17 cellular contexts compared by ENCODE assay signal in the genomic region with DNA sequence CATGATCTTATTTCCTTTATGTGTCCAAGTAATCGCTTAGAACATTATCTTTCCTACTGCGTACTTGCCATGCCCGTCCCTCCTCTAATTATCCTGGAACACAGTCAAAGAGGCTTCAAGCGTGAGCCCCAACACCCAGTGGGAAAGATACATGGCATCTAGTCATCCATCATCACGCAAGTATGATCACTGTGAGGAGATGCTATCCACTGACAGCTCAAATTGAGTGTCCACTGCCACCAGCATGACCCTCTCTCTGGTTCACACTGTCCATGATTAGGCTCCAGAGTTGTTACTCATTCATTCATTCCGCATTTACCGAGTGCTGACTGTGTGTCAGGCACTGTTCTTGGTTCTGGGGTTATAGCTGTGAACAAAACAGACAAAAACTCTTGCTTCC.
A peak's percentile ranks its signal among the peaks of the same experiment; 100 is the strongest.
DNase-seq lines count a peak whose midpoint lies in the region; ATAC-seq and TF ChIP-seq lines count a peak whose summit lies in the region.
"Had no signal": no experiment of that assay in that cellular context is flagged by ENCODE, and none has a peak within 500 bp of the region (broad histone marks: within the 10 kb centered on the region; RNA-seq: fewer than 3 reads in every experiment).

No MANE protein-coding gene starts in this region.

- H3K4me1 ChIP-seq in heart right ventricle (peaks cover 8 to 63% (median 45%) of the 10 kb centered on the region in 9 donors), vagina (peaks cover 41% of the 10 kb centered on the region)
- H3K4me1 ChIP-seq: Caco-2, SJCRH30 had no signal

- peak overlapping the region in 2 of 3 experiments; percentile 52 to 64 for H3K27ac Mint-ChIP-seq in nephron
- H3K27ac Mint-ChIP-seq: CD4-positive, alpha-beta T cell had no signal

- 86 to 92% methylated on average over 7 of the region's 7 CpGs for WGBS in heart right ventricle, 2 donors

- ATAC-seq in heart right ventricle = no peak
- ATAC-seq in Right ventricle myocardium inferior = no peak
- no peak for ATAC-seq in HG02642 (IDR thresholded peaks at IDR 0.05; ENCODE audit: poor library complexity, unreplicated experiment)
- ATAC-seq: A549 had no signal

- DNase-seq in heart right ventricle (no peak), Right ventricle myocardium inferior (ENCODE audit: missing footprints) (no peak), coronary artery (ENCODE audit: low spot score) (peak; percentile 43), vagina (ENCODE audit: extremely low spot score in 2 of 2) (peak in 1 of 2 donors; percentile 52), NCI-H1930 (lab: John Stamatoyannopoulos, UW) (no peak)
- DNase-seq: Caco-2; CD4-positive, alpha-beta T cell; GF-D8; NCI-H1436; NCI-H2029; NCI-H345; NCI-H524 treated with DMSO at 0.1 percent for 48 hours; RPMI8226; SJCRH30 had no signal

- TF ChIP-seq POLR2A in vagina (IDR thresholded peaks at IDR 0.05) = no peak

- intact Hi-C loops in heart right ventricle (cut with DNase I) = no loop called here
- intact Hi-C loops in Right ventricle myocardium inferior (cut with DNase I) = loop anchor here (2.0 kb wide), 1 partner anchor 25 kb away; no protein-coding TSS in a partner anchor
- intact Hi-C loops in vagina (cut with DNase I) = no loop called here

- no peaks in the 10 kb centered on the region for H3K36me3 ChIP-seq in heart right ventricle
- no peaks in the 10 kb centered on the region for H3K36me3 ChIP-seq in vagina
- H3K36me3 ChIP-seq: SJCRH30 had no signal

- H3K27ac ChIP-seq in heart right ventricle (peak overlapping the region; percentile 29 to 88 (median 73)), coronary artery (no peak overlapping the region), vagina (peak overlapping the region; percentile 85)
- H3K27ac ChIP-seq: A549, SJCRH30 had no signal

- H3K27me3 ChIP-seq in heart right ventricle = no peaks in the 10 kb centered on the region
- H3K27me3 ChIP-seq in vagina = no peaks in the 10 kb centered on the region

- H3K36me3 Mint-ChIP-seq in nephron (ENCODE audit: low read depth) = no peaks in the 10 kb centered on the region

- no peaks in the 10 kb centered on the region for H3K9me3 Mint-ChIP-seq in nephron
- H3K9me3 Mint-ChIP-seq: CD4-positive, alpha-beta T cell had no signal

- H3K27me3 Mint-ChIP-seq in nephron (ENCODE audit: low read depth) = peaks cover under 1% of the 10 kb centered on the region

- TF ChIP-seq CTCF in heart right ventricle (IDR thresholded peaks at IDR 0.05) = no peak
- no peak for TF ChIP-seq CTCF in coronary artery (IDR thresholded peaks at IDR 0.05)
- TF ChIP-seq CTCF in nephron (IDR thresholded peaks at IDR 0.05; ENCODE audit: unreplicated experiment in 3 of 3) = no peak
- TF ChIP-seq CTCF in vagina (IDR thresholded peaks at IDR 0.05) = no peak

- no peak overlapping the region for H3K4me3 Mint-ChIP-seq in nephron
- H3K4me3 Mint-ChIP-seq: CD4-positive, alpha-beta T cell had no signal

- H3K4me1 Mint-ChIP-seq in nephron = peaks cover 31% of the 10 kb centered on the region

- H3K9me3 ChIP-seq in heart right ventricle (no peaks in the 10 kb centered on the region), vagina (no peaks in the 10 kb centered on the region)
- H3K9me3 ChIP-seq: A549, Caco-2, SJCRH30 had no signal

- no peak overlapping the region for H3K4me3 ChIP-seq in heart right ventricle
- no peak overlapping the region for H3K4me3 ChIP-seq in coronary artery
- H3K4me3 ChIP-seq in vagina = no peak overlapping the region
- H3K4me3 ChIP-seq: A549, SJCRH30 had no signal

Comparison
In these comparisons a context has a peak if more than half of its experiments do, and no peak if none do; other contexts are left out.
1. H3K27ac ChIP-seq: peak in heart right ventricle (10 of 10) and vagina (single experiment); none in coronary artery (0 of 2).